ENCODE assay signal across 11 cellular contexts in the genomic region with DNA sequence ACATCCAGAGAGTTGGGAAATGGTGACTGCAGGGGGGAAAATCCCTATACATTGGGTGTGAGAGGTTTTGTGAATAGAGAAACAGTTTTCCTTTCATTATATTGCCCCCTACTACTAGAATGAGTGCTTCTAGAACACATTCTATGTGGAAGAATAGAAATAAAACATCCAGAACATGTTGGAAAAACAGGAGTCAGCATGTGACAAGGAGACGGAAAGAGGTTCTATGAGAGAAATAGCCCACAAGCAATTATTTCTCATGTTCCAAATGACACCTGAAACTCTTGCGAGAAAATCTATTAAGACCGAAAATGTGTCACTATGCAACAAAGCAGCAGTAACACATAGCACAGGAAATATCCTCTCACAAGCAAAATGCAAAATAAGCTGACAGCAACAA.
A peak's percentile ranks its signal among the peaks of the same experiment; 100 is the strongest.
DNase-seq lines count a peak whose midpoint lies in the region; ATAC-seq lines count a peak whose summit lies in the region.
"Had no signal": no experiment of that assay in that cellular context is flagged by ENCODE, and none has a peak within 500 bp of the region (broad histone marks: within the 10 kb centered on the region; RNA-seq: fewer than 3 reads in every experiment).

No MANE protein-coding gene starts in this region.

- ATAC-seq in GM18867 (IDR thresholded peaks at IDR 0.05; ENCODE audit: unreplicated experiment) (peak; percentile 84), GM21515 (IDR thresholded peaks at IDR 0.05; ENCODE audit: unreplicated experiment) (peak; percentile 61), HG02981 (IDR thresholded peaks at IDR 0.05; ENCODE audit: unreplicated experiment) (peak; percentile 59), HG03571 (IDR thresholded peaks at IDR 0.05; ENCODE audit: unreplicated experiment) (peak; percentile 47)

- no peak for DNase-seq in activated CD8-positive, alpha-beta memory T cell treated with anti-CD3 and anti-CD28 coated beads for 24 hours
- DNase-seq in mucosa of gallbladder (ENCODE audit: low spot score) (no peak), DMS114 treated with DMSO at 0.1 percent for 48 hours (lab: John Stamatoyannopoulos, UW; ENCODE audit: unreplicated experiment) (no peak), NCI-H146 treated with DMSO at 0.1 percent for 48 hours (lab: John Stamatoyannopoulos, UW; ENCODE audit: unreplicated experiment) (no peak)
- DNase-seq: cerebellar nuclear complex, NCI-H146, NCI-H774 had no signal
